1 cellular context compared by ENCODE assay signal in genomic region chr17:53950207-53950857, GRCh38.
TF ChIP-seq lines count a peak whose summit lies in the region.

No MANE protein-coding gene starts in this region.

TF ChIP-seq in HepG2, 621 proteins besides CTCF, POLR2A, EP300 and RAD21 (continued from another document):
- TF ChIP-seq THRA (CRISPR knock-in tag; IDR thresholded peaks at IDR 0.05; ENCODE audit: borderline replicate concordance) (peak; percentile 26; the same call in 1 of the 2 replicates), ZNF530 (CRISPR knock-in tag; IDR thresholded peaks at IDR 0.05; ENCODE audit: low read depth) (no peak), THAP11 (CRISPR knock-in tag; IDR thresholded peaks at IDR 0.05) (no peak), SMC3 (IDR thresholded peaks at IDR 0.05; ENCODE audit: low read length) (peak; percentile 87), HCFC1 (IDR thresholded peaks at IDR 0.05; ENCODE audit: low read depth, low read length) (no peak), BCL6 (CRISPR knock-in tag; IDR thresholded peaks at IDR 0.05) (peak; percentile 36; the same call in 1 of the 2 replicates), ZNF800 (CRISPR knock-in tag; IDR thresholded peaks at IDR 0.05) (no peak), ZUFSP (CRISPR knock-in tag; IDR thresholded peaks at IDR 0.05; ENCODE audit: borderline replicate concordance) (no peak), SRY (CRISPR knock-in tag; IDR thresholded peaks at IDR 0.05) (no peak), MIXL1 (CRISPR knock-in tag; IDR thresholded peaks at IDR 0.05) (0 out of 2 replicates have a peak, but pooled peaks have one; percentile 33), ZNF660 (CRISPR knock-in tag; IDR thresholded peaks at IDR 0.05; ENCODE audit: borderline replicate concordance, low read depth) (no peak), ZNF652 (CRISPR knock-in tag; IDR thresholded peaks at IDR 0.05; ENCODE audit: borderline replicate concordance, low read depth) (peak; percentile 95), ZNF710 (CRISPR knock-in tag; IDR thresholded peaks at IDR 0.05; ENCODE audit: borderline replicate concordance) (no peak), STAG1 (CRISPR knock-in tag; IDR thresholded peaks at IDR 0.05) (peak; percentile 91), ELF1 (CRISPR knock-in tag; IDR thresholded peaks at IDR 0.05) (no peak), KLF16 (CRISPR knock-in tag; IDR thresholded peaks at IDR 0.05) (0 out of 4 replicates have a peak, but pooled peaks of 1 of the 2 experiments have one; percentile 20), ZNF788 (CRISPR knock-in tag; IDR thresholded peaks at IDR 0.05; ENCODE audit: borderline replicate concordance) (no peak), ZNF737 (CRISPR knock-in tag; IDR thresholded peaks at IDR 0.05; ENCODE audit: borderline replicate concordance) (0 out of 2 replicates have a peak, but pooled peaks have one; percentile 37), ZNF235 (CRISPR knock-in tag; IDR thresholded peaks at IDR 0.05; ENCODE audit: borderline replicate concordance) (no peak), U2AF2 (IDR thresholded peaks at IDR 0.05; ENCODE audit: low read depth, low read length) (no peak), IKZF5 (CRISPR knock-in tag; IDR thresholded peaks at IDR 0.05) (0 out of 2 replicates have a peak, but pooled peaks have one; percentile 36)
- TF ChIP-seq, protein P1, sequence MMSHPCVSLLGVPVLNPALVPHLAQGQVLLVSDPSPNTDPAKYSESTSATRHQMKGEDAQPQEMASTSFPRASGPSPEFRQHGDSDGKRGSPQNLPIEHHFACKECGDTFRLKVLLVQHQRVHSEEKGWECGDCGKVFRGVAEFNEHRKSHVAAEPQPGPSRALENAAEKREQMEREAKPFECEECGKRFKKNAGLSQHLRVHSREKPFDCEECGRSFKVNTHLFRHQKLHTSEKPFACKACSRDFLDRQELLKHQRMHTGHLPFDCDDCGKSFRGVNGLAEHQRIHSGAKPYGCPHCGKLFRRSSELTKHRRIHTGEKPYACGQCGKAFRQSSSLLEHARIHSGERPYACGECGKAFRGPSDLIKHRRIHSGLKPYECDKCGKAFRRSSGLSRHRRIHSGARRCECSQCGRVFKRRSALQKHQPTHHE (CRISPR knock-in tag; IDR thresholded peaks at IDR 0.05; ENCODE audit: borderline replicate concordance): no peak
- TF ChIP-seq, protein P2, sequence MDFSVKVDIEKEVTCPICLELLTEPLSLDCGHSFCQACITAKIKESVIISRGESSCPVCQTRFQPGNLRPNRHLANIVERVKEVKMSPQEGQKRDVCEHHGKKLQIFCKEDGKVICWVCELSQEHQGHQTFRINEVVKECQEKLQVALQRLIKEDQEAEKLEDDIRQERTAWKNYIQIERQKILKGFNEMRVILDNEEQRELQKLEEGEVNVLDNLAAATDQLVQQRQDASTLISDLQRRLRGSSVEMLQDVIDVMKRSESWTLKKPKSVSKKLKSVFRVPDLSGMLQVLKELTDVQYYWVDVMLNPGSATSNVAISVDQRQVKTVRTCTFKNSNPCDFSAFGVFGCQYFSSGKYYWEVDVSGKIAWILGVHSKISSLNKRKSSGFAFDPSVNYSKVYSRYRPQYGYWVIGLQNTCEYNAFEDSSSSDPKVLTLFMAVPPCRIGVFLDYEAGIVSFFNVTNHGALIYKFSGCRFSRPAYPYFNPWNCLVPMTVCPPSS (IDR thresholded peaks at IDR 0.05): no peak
- TF ChIP-seq, protein P3, sequence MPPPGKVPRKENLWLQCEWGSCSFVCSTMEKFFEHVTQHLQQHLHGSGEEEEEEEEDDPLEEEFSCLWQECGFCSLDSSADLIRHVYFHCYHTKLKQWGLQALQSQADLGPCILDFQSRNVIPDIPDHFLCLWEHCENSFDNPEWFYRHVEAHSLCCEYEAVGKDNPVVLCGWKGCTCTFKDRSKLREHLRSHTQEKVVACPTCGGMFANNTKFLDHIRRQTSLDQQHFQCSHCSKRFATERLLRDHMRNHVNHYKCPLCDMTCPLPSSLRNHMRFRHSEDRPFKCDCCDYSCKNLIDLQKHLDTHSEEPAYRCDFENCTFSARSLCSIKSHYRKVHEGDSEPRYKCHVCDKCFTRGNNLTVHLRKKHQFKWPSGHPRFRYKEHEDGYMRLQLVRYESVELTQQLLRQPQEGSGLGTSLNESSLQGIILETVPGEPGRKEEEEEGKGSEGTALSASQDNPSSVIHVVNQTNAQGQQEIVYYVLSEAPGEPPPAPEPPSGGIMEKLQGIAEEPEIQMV (CRISPR knock-in tag; IDR thresholded peaks at IDR 0.05; ENCODE audit: low read depth): no peak
